Comparison of ENCODE assay signal across 8 cellular contexts in the genomic region with DNA sequence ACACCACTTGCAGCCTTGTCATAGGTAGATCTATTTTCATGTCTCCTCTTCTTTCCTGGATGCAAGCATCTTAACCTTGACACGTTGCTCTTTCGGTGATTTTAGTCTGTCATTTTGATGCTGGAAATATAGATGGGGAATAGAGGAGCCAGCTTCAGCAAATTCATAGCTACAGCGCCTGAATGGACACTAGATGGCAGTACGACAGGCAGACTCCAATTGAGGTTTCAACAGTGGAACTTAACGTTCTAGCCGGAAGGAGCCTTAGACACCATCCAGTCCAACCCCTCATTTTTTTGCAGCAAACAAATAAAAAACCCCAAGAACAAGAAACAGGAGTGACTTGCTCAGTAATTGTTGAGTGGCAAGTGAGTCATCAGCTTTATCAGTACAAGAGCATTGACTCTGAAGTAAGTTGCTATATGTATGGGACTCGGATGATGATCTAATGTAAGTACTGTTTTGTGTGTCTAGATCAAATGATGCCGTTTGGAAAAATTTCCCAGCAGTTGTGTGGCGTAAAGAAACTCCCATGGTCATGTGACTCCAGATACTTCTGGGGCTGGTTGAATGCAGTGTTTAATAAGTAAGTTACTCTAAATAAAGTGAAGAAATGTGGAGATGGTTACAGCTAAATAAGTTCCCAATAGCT. TPM values are rescaled to one million over a fixed set of nuclear protein-coding genes. Genes with fewer than 3 reads are reported as not detected.
A peak's percentile ranks its signal among the peaks of the same experiment; 100 is the strongest.
DNase-seq lines count a peak whose midpoint lies in the region; ATAC-seq and TF ChIP-seq lines count a peak whose summit lies in the region.

No MANE protein-coding gene starts in this region.

- no peak overlapping the region for H3K27ac ChIP-seq in RWPE1
- H3K27ac ChIP-seq in ovary: peak overlapping the region in 1 of 2 donors; percentile 57
- H3K27ac ChIP-seq in upper lobe of left lung: peak overlapping the region; percentile 48 to 76 (median 64)

- POLR2A ChIA-PET in RWPE1 (lab: Yijun Ruan, JAX; ENCODE audit: low non-redundant PET): no interaction called here

- CTCF ChIA-PET in RWPE1 (lab: Yijun Ruan, JAX): interaction anchor here (0.5 to 1.4 kb wide), 8 partner anchors 71 to 539 kb away, joined by 3 to 5 read pairs (median 3); a partner anchor contains a TSS

- TF ChIP-seq EP300 in ovary (IDR thresholded peaks at IDR 0.05) (no peak), upper lobe of left lung (IDR thresholded peaks at IDR 0.05) (peak in 1 of 4 donors; percentile 54)

- H3K4me3 ChIP-seq in ovary: peak overlapping the region; percentile 23
- H3K4me3 ChIP-seq in upper lobe of left lung: peak overlapping the region in 2 of 4 donors; percentile 15 to 22

- intact Hi-C loops in ovary (cut with DNase I): loop anchor here (2.0 to 10.0 kb wide), 3 partner anchors 74 to 454 kb away; a partner anchor contains a TSS

- H3K4me1 ChIP-seq in ovary (ENCODE audit: insufficient read depth) (no peaks in the 10 kb centered on the region), upper lobe of left lung (peaks cover 9 to 16% (median 12%) of the 10 kb centered on the region in 4 donors)

- TF ChIP-seq POLR2A in ovary (IDR thresholded peaks at IDR 0.05) (no peak), upper lobe of left lung (IDR thresholded peaks at IDR 0.05) (no peak)

- peak; percentile 76 for DNase-seq in GDM1 (lab: John Stamatoyannopoulos, UW)
- peak; percentile 91 for DNase-seq in H4 (ENCODE audit: low spot score)
- peak; percentile 84 for DNase-seq in RWPE1 (ENCODE audit: low spot score)
- peak; percentile 47 for DNase-seq in activated effector memory CD4-positive, alpha-beta T cell treated with Interleukin-2 at 50 U/mL for 16 hours
- DNase-seq in foreskin melanocyte: peak; percentile 96
- DNase-seq in ovary: peak in 4 of 5 donors; percentile 43 to 78 (median 60)
- DNase-seq in upper lobe of left lung: peak in 1 of 2 donors; percentile 75

- 0 to 3% (median 2%) methylated on average over 9 of the region's 9 CpGs for WGBS in ovary, 3 donors
- WGBS in upper lobe of left lung, 2 donors: 3 to 5% methylated on average over 9 of the region's 9 CpGs

- H3K36me3 ChIP-seq in ovary: no peaks in the 10 kb centered on the region
- H3K36me3 ChIP-seq in upper lobe of left lung: peaks cover 0 to 29% (median 9%) of the 10 kb centered on the region in 4 donors

- peak; percentile 97 to 98 for ATAC-seq in upper lobe of left lung (ENCODE audit: low FRiP score in 2 of 2)

- H3K27me3 ChIP-seq in ovary: no peaks in the 10 kb centered on the region
- H3K27me3 ChIP-seq in upper lobe of left lung: no peaks in the 10 kb centered on the region

- H3K9me3 ChIP-seq in ovary (no peaks in the 10 kb centered on the region), upper lobe of left lung (no peaks in the 10 kb centered on the region)

- peak; percentile 93 for TF ChIP-seq CTCF in LNCAP (IDR thresholded peaks at IDR 0.05)
- TF ChIP-seq CTCF in RWPE1 (conservative IDR thresholded peaks at IDR 0.05; ENCODE audit: low read depth): peak; percentile 95
- peak; percentile 60 to 82 (median 78) for TF ChIP-seq CTCF in ovary (IDR thresholded peaks at IDR 0.05)
- peak; percentile 75 to 85 (median 80) for TF ChIP-seq CTCF in upper lobe of left lung (IDR thresholded peaks at IDR 0.05)

RNA-seq across cellular contexts. Expression of a gene that starts 9.0 kb away (rescaled TPM):
- total RNA-seq in H4 (2014; rRNA removed; shearing (Covaris generic)): 7.7 and 8.5 TPM in 2 replicates
- total RNA-seq in ovary (10 to 100 TPM in 6 of 7 donors, 1 to 10 TPM in 1; 5.1 to 19.8 (median 12.9) TPM), upper lobe of left lung (10 to 100 TPM; 13.5 to 23.7 (median 21.6) TPM)
- 10 to 100 TPM; 11.6 to 13.4 TPM for polyA plus RNA-seq in ovary

RNA-seq across cellular contexts. Expression of a gene that starts 9.1 kb away (rescaled TPM):
- 4.4 and 6.5 TPM in 2 replicates for total RNA-seq in H4 (2014; rRNA removed; shearing (Covaris generic))
- total RNA-seq in ovary (1 to 10 TPM; 3.1 to 5.9 (median 5.1) TPM), upper lobe of left lung (10 to 100 TPM in 1 of 6 donors, 1 to 10 TPM in 5; 1.1 to 10.1 (median 4.6) TPM)
- 1 to 10 TPM; 2.3 to 3.5 TPM for polyA plus RNA-seq in ovary
